ENCODE assay signal across 19 cellular contexts in the genomic region with DNA sequence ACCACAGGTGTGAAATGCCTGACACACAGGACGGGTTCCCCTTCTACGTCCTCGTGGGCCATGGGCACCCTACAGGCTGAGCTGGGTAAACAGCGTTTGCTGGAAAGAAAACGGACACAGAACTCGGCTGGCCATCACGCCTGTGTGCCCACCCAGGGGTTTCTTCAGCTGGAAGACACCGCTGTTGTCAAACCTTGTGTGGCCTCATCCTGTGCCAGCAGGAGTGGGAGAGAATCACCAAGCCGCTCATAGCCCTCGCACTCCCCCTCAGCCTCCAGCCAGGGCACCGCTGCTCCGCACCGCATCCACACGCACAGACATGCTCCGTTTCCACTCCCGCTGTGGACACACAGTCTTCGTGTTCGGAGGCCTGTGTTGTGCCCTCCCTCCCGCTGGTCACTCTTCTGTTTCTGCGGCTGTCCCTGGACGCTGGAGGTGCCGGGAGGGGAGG.
DNase-seq lines count a peak whose midpoint lies in the region; ATAC-seq, FAIRE-seq and TF ChIP-seq lines count a peak whose summit lies in the region.
"Had no signal": no experiment of that assay in that cellular context is flagged by ENCODE, and none has a peak within 500 bp of the region (broad histone marks: within the 10 kb centered on the region; RNA-seq: fewer than 3 reads in every experiment).

No MANE protein-coding gene starts in this region.

- H3K4me3 ChIP-seq in H1 (ENCODE audit: extremely low read depth in 1 of 4, insufficient read depth in 2 of 4, low read depth in 3 of 4, low read length in 4 of 4): no peak overlapping the region
- H3K4me3 ChIP-seq: MG63 had no signal

- H3K27ac ChIP-seq in H1 (ENCODE audit: low read depth, low read length): no peak overlapping the region

- no peaks in the 10 kb centered on the region for H4K20me1 ChIP-seq in H1 (replicated peaks in 1 of 2; ENCODE audit: control insufficient read depth in 1 of 2, insufficient read depth in 2 of 2, low read length in 2 of 2)

- DNase-seq in activated naive CD8-positive, alpha-beta T cell treated with anti-CD3 and anti-CD28 coated beads, Interleukin-2, amount 10 ng/mL, durations not matched to agents 7 days and 5 days: peak; percentile 10
- DNase-seq in activated naive CD8-positive, alpha-beta T cell treated with anti-CD3 and anti-CD28 coated beads for 36 hours: no peak
- DNase-seq in H1 (ENCODE audit: low read depth in 1 of 2, low spot score in 2 of 2) (no peak), mesothelial cell of epicardium (ENCODE audit: low spot score in 2 of 2, unreplicated experiment in 2 of 2) (no peak), sciatic nerve (ENCODE audit: low spot score) (peak; percentile 45), GM10248 (ENCODE audit: extremely low spot score) (no peak), medulla oblongata (ENCODE audit: extremely low spot score) (no peak)
- DNase-seq: 8988T; BE2C; CD4-positive, alpha-beta T cell; DMS79; HFFc6; Karpas-422; MG63; NCI-H1092 treated with DMSO at 0.1 percent for 48 hours; NCI-H1694; NCI-H524; SHP77 treated with DMSO at 0.1 percent for 48 hours had no signal

- TF ChIP-seq CTCF in H1 (IDR thresholded peaks at IDR 0.05; ENCODE audit: control extremely low read depth in 1 of 3, insufficient read depth in 1 of 3, low read depth in 1 of 3, low read length in 3 of 3) (no peak), mesothelial cell of epicardium (IDR thresholded peaks at IDR 0.05; ENCODE audit: unreplicated experiment) (no peak), GM10248 (IDR thresholded peaks at IDR 0.05; ENCODE audit: control extremely low read depth, extremely low read depth, low read depth, missing control alignments) (no peak)

- H3K79me1 ChIP-seq in H1 (ENCODE audit: low read depth, low read length): no peaks in the 10 kb centered on the region; the same call in 1 of the 2 replicates

- no peak overlapping the region for H3K4me3 Mint-ChIP-seq in activated naive CD8-positive, alpha-beta T cell treated with anti-CD3 and anti-CD28 coated beads, Interleukin-2, amount 10 ng/mL, durations not matched to agents 7 days and 5 days
- H3K4me3 Mint-ChIP-seq in activated naive CD8-positive, alpha-beta T cell treated with anti-CD3 and anti-CD28 coated beads for 36 hours: no peak overlapping the region
- no peak overlapping the region for H3K4me3 Mint-ChIP-seq in mesothelial cell of epicardium
- H3K4me3 Mint-ChIP-seq: CD4-positive, alpha-beta T cell; HFFc6 had no signal

- no peak overlapping the region for H3K14ac ChIP-seq in H1 (ENCODE audit: insufficient read length)

- CTCF ChIA-PET in H1 (lab: Charles Lee; ENCODE audit: partially characterized antibody) (interaction anchor here (0.9 to 1.7 kb wide), 4 partner anchors 8 to 187 kb away, joined by 4 to 8 read pairs (median 4); no protein-coding TSS in a partner anchor), GM10248 (lab: Yijun Ruan, JAX) (no interaction called here)

- no peak for ATAC-seq in activated naive CD8-positive, alpha-beta T cell treated with anti-CD3 and anti-CD28 coated beads, Interleukin-2, amount 10 ng/mL, durations not matched to agents 7 days and 5 days (ENCODE audit: low read depth)
- ATAC-seq in sciatic nerve (no peak), GM18505 (IDR thresholded peaks at IDR 0.05; ENCODE audit: unreplicated experiment) (no peak)

- WGBS in H1 (ENCODE audit: extremely low coverage in 1 of 2, insufficient coverage in 1 of 2, insufficient read length in 1 of 2, insufficient replicate concordance in 2 of 2, low coverage in 1 of 2, low lambda C conversion rate in 2 of 2, missing lambda C conversion rate in 1 of 2), 2 experiments: 92% methylated on average over 22 of the region's 22 CpGs; no CpG with 5 or more reads in 1 of the 2 experiments

- no peak overlapping the region for H4K5ac ChIP-seq in H1 (ENCODE audit: insufficient read length, low read depth, low read length)

- H2AFZ ChIP-seq in H1 (ENCODE audit: low read length): no peak overlapping the region

- no peak overlapping the region for H3K4me2 ChIP-seq in H1 (ENCODE audit: insufficient read depth in 1 of 2, low read depth in 2 of 2, low read length in 2 of 2)

- no peak overlapping the region for H2BK20ac ChIP-seq in H1 (ENCODE audit: low read length)

- no peak overlapping the region for H3K18ac ChIP-seq in H1 (ENCODE audit: extremely low read depth, low read length)

- no peaks in the 10 kb centered on the region for H3K36me3 Mint-ChIP-seq in activated naive CD8-positive, alpha-beta T cell treated with anti-CD3 and anti-CD28 coated beads, Interleukin-2, amount 10 ng/mL, durations not matched to agents 7 days and 5 days
- H3K36me3 Mint-ChIP-seq in activated naive CD8-positive, alpha-beta T cell treated with anti-CD3 and anti-CD28 coated beads for 36 hours: no peaks in the 10 kb centered on the region
- H3K36me3 Mint-ChIP-seq in mesothelial cell of epicardium: no peaks in the 10 kb centered on the region

- H3K27me3 Mint-ChIP-seq in activated naive CD8-positive, alpha-beta T cell treated with anti-CD3 and anti-CD28 coated beads, Interleukin-2, amount 10 ng/mL, durations not matched to agents 7 days and 5 days: no peaks in the 10 kb centered on the region
- peaks cover 21% of the 10 kb centered on the region for H3K27me3 Mint-ChIP-seq in activated naive CD8-positive, alpha-beta T cell treated with anti-CD3 and anti-CD28 coated beads for 36 hours
- H3K27me3 Mint-ChIP-seq in mesothelial cell of epicardium (ENCODE audit: low read depth): no peaks in the 10 kb centered on the region

- H2AK5ac ChIP-seq in H1 (ENCODE audit: low read depth, low read length): no peak overlapping the region

- H3K4me1 ChIP-seq in H1 (replicated peaks in 1 of 4; ENCODE audit: control insufficient read depth in 3 of 4, insufficient read depth in 4 of 4, low read length in 3 of 4): peaks cover 0 to 5% (median 2%) of the 10 kb centered on the region in 4 experiments; a peak in 3 of 7 replicates
- H3K4me1 ChIP-seq: BE2C had no signal

- 0 out of 2 replicates have a peak overlapping the region, but pooled peaks have one; percentile 46 for H2BK15ac ChIP-seq in H1 (ENCODE audit: low read length)

- no peak overlapping the region for H3K23ac ChIP-seq in H1 (ENCODE audit: insufficient read length)

- intact Hi-C loops in sciatic nerve (cut with DNase I): no loop called here

- H2BK120ac ChIP-seq in H1 (replicated peaks; ENCODE audit: low read depth, low read length): no peak overlapping the region

- H3K4me1 Mint-ChIP-seq in activated naive CD8-positive, alpha-beta T cell treated with anti-CD3 and anti-CD28 coated beads, Interleukin-2, amount 10 ng/mL, durations not matched to agents 7 days and 5 days: no peaks in the 10 kb centered on the region
- no peaks in the 10 kb centered on the region for H3K4me1 Mint-ChIP-seq in activated naive CD8-positive, alpha-beta T cell treated with anti-CD3 and anti-CD28 coated beads for 36 hours
- peaks cover 22% of the 10 kb centered on the region for H3K4me1 Mint-ChIP-seq in mesothelial cell of epicardium

- no peak overlapping the region; the same call in 1 of the 2 replicates for H4K8ac ChIP-seq in H1 (ENCODE audit: extremely low read depth, insufficient read depth, low read length)

- H3K23me2 ChIP-seq in H1 (ENCODE audit: low read depth, low read length): no peaks in the 10 kb centered on the region

- no peaks in the 10 kb centered on the region for H3K79me2 ChIP-seq in H1 (ENCODE audit: control insufficient read depth in 1 of 2, insufficient read depth in 2 of 2, low read length in 2 of 2)

- no peak for TF ChIP-seq EP300 in H1 (IDR thresholded peaks at IDR 0.05; ENCODE audit: borderline replicate concordance in 1 of 2, low read depth in 2 of 2, low read length in 2 of 2)

- no peak overlapping the region for H3K56ac ChIP-seq in H1 (replicated peaks; ENCODE audit: insufficient read length, low read depth, low read length)

- POLR2A ChIA-PET in activated naive CD8-positive, alpha-beta T cell treated with anti-CD3 and anti-CD28 coated beads, Interleukin-2, amount 10 ng/mL, durations not matched to agents 7 days and 5 days (lab: Charles Lee): no interaction called here
- POLR2A ChIA-PET in H1 (lab: Charles Lee; ENCODE audit: partially characterized antibody) (interaction anchor here (1.3 kb wide), 1 partner anchor 165 kb away, joined by 5 read pairs; no protein-coding TSS in a partner anchor), GM10248 (lab: Yijun Ruan, JAX) (no interaction called here)

- H2BK5ac ChIP-seq in H1 (ENCODE audit: low read depth, low read length): no peak overlapping the region

- no peak for FAIRE-seq in H1 (lab: Jason Lieb, UNC)

- H3K27ac Mint-ChIP-seq in activated naive CD8-positive, alpha-beta T cell treated with anti-CD3 and anti-CD28 coated beads, Interleukin-2, amount 10 ng/mL, durations not matched to agents 7 days and 5 days: no peak overlapping the region
- no peak overlapping the region for H3K27ac Mint-ChIP-seq in activated naive CD8-positive, alpha-beta T cell treated with anti-CD3 and anti-CD28 coated beads for 36 hours
- H3K27ac Mint-ChIP-seq in mesothelial cell of epicardium: peak overlapping the region; percentile 78
- H3K27ac Mint-ChIP-seq: CD4-positive, alpha-beta T cell; HFFc6 had no signal

- TF ChIP-seq POLR2A in H1 (IDR thresholded peaks at IDR 0.05; ENCODE audit: control extremely low read depth in 1 of 2, low read depth in 2 of 2, low read length in 2 of 2): no peak
- TF ChIP-seq POLR2A in GM18505 (IDR thresholded peaks at IDR 0.05; ENCODE audit: borderline replicate concordance, extremely low read depth, insufficient read depth, insufficient read length): no peak

- no peaks in the 10 kb centered on the region for H3K9me3 Mint-ChIP-seq in activated naive CD8-positive, alpha-beta T cell treated with anti-CD3 and anti-CD28 coated beads, Interleukin-2, amount 10 ng/mL, durations not matched to agents 7 days and 5 days
- no peaks in the 10 kb centered on the region for H3K9me3 Mint-ChIP-seq in activated naive CD8-positive, alpha-beta T cell treated with anti-CD3 and anti-CD28 coated beads for 36 hours
- no peaks in the 10 kb centered on the region for H3K9me3 Mint-ChIP-seq in mesothelial cell of epicardium
- H3K9me3 Mint-ChIP-seq: CD4-positive, alpha-beta T cell; HFFc6 had no signal

- no peak overlapping the region for H3K9ac ChIP-seq in H1 (replicated peaks in 1 of 4; ENCODE audit: extremely low read depth in 1 of 4, low read depth in 3 of 4, low read length in 3 of 4)

- H3K9me3 ChIP-seq in H1 (ENCODE audit: insufficient read depth in 2 of 2, low read depth in 1 of 2, low read length in 1 of 2): no peaks in the 10 kb centered on the region; a peak in 1 of 4 replicates
- H3K9me3 ChIP-seq: BE2C, MG63 had no signal

- H3K27me3 ChIP-seq in H1 (replicated peaks in 1 of 4; ENCODE audit: control insufficient read depth in 3 of 4, extremely low read depth in 1 of 4, insufficient read depth in 3 of 4, low read length in 3 of 4): no peaks in the 10 kb centered on the region
- H3K27me3 ChIP-seq: BE2C, MG63 had no signal

- TF ChIP-seq RAD21 in H1 (IDR thresholded peaks at IDR 0.05 in 1 of 2, conservative IDR thresholded peaks at IDR 0.05 in 1 of 2; ENCODE audit: low read depth in 2 of 2, low read length in 2 of 2): no peak

- H3K36me3 ChIP-seq in H1 (ENCODE audit: control insufficient read depth in 2 of 4, insufficient read depth in 4 of 4, low read length in 3 of 4): no peaks in the 10 kb centered on the region
- H3K36me3 ChIP-seq: BE2C, MG63 had no signal

- no peak overlapping the region for H4K91ac ChIP-seq in H1 (replicated peaks; ENCODE audit: insufficient read length, low read length)

- no peak overlapping the region; the same call in 1 of the 2 replicates for H2BK12ac ChIP-seq in H1 (ENCODE audit: low read depth, low read length)

- H3K4ac ChIP-seq in H1 (replicated peaks; ENCODE audit: insufficient read length, low read depth, low read length): peak overlapping the region; percentile 32

Comparison
In these comparisons a context has a peak if more than half of its experiments do, and no peak if none do; other contexts are left out.
1. DNase-seq: peak in activated naive CD8-positive, alpha-beta T cell treated with anti-CD3 and anti-CD28 coated beads, Interleukin-2, amount 10 ng/mL, durations not matched to agents 7 days and 5 days (single experiment) and sciatic nerve (single experiment); none in activated naive CD8-positive, alpha-beta T cell treated with anti-CD3 and anti-CD28 coated beads for 36 hours (single experiment), H1 (0 of 2), mesothelial cell of epicardium (0 of 2), GM10248 (single experiment) and medulla oblongata (single experiment).